ENCODE assay signal across 1 cellular context in genomic region chr6:32167761-32168262, GRCh38.
TF ChIP-seq lines count a peak whose summit lies in the region.

No MANE protein-coding gene starts in this region.

TF ChIP-seq in K562, 482 proteins besides CTCF, POLR2A, EP300 and RAD21 (continued from another document and continues in another):
- TF ChIP-seq STAT6 (CRISPR knock-in tag; IDR thresholded peaks at IDR 0.05), result no peak
- TF ChIP-seq TFAM (CRISPR knock-in tag; conservative IDR thresholded peaks at IDR 0.05), result no peak
- no peak for TF ChIP-seq ZNF780A (CRISPR knock-in tag; IDR thresholded peaks at IDR 0.05)
- TF ChIP-seq NRF1 (conservative IDR thresholded peaks at IDR 0.05 in 1 of 2, IDR thresholded peaks at IDR 0.05 in 1 of 2), result peak; percentile 34 to 35; a peak in 2 of 4 replicates
- no peak for TF ChIP-seq HNRNPK (IDR thresholded peaks at IDR 0.05; ENCODE audit: low read depth, low read length, poor library complexity, severe bottlenecking)
- TF ChIP-seq HNRNPH1 (optimal IDR thresholded peaks at IDR 0.05; ENCODE audit: low read depth, low read length), result no peak
- TF ChIP-seq, protein P1, sequence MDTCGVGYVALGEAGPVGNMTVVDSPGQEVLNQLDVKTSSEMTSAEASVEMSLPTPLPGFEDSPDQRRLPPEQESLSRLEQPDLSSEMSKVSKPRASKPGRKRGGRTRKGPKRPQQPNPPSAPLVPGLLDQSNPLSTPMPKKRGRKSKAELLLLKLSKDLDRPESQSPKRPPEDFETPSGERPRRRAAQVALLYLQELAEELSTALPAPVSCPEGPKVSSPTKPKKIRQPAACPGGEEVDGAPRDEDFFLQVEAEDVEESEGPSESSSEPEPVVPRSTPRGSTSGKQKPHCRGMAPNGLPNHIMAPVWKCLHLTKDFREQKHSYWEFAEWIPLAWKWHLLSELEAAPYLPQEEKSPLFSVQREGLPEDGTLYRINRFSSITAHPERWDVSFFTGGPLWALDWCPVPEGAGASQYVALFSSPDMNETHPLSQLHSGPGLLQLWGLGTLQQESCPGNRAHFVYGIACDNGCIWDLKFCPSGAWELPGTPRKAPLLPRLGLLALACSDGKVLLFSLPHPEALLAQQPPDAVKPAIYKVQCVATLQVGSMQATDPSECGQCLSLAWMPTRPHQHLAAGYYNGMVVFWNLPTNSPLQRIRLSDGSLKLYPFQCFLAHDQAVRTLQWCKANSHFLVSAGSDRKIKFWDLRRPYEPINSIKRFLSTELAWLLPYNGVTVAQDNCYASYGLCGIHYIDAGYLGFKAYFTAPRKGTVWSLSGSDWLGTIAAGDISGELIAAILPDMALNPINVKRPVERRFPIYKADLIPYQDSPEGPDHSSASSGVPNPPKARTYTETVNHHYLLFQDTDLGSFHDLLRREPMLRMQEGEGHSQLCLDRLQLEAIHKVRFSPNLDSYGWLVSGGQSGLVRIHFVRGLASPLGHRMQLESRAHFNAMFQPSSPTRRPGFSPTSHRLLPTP (IDR thresholded peaks at IDR 0.05; ENCODE audit: borderline replicate concordance, extremely low read depth, insufficient read length), result no peak
- peak; percentile 84 to 88 for TF ChIP-seq KDM1A (IDR thresholded peaks at IDR 0.05)
- peak in 1 of 2 experiments; percentile 68; a peak in 1 of 3 replicates for TF ChIP-seq CBX3 (IDR thresholded peaks at IDR 0.05; ENCODE audit: borderline replicate concordance in 1 of 2, low read length in 2 of 2)
- 0 out of 2 replicates have a peak, but pooled peaks have one; percentile 50 for TF ChIP-seq MEF2D (tag; conservative IDR thresholded peaks at IDR 0.05; ENCODE audit: low read depth)
- TF ChIP-seq DPF2 (IDR thresholded peaks at IDR 0.05), result peak; percentile 98
- no peak for TF ChIP-seq WHSC1 (IDR thresholded peaks at IDR 0.05; ENCODE audit: low read length)
- TF ChIP-seq ZNF444 (CRISPR knock-in tag; IDR thresholded peaks at IDR 0.05), result 0 out of 2 replicates have a peak, but pooled peaks have one; percentile 57
- peak; percentile 91 to 94; a peak in 3 of 4 replicates for TF ChIP-seq ARNT (IDR thresholded peaks at IDR 0.05)
- TF ChIP-seq FOXO4 (CRISPR knock-in tag; IDR thresholded peaks at IDR 0.05), result no peak
- TF ChIP-seq MYNN (IDR thresholded peaks at IDR 0.05), result peak; percentile 83
- no peak for TF ChIP-seq MYNN (CRISPR knock-in tag; IDR thresholded peaks at IDR 0.05)
- TF ChIP-seq, protein P2, sequence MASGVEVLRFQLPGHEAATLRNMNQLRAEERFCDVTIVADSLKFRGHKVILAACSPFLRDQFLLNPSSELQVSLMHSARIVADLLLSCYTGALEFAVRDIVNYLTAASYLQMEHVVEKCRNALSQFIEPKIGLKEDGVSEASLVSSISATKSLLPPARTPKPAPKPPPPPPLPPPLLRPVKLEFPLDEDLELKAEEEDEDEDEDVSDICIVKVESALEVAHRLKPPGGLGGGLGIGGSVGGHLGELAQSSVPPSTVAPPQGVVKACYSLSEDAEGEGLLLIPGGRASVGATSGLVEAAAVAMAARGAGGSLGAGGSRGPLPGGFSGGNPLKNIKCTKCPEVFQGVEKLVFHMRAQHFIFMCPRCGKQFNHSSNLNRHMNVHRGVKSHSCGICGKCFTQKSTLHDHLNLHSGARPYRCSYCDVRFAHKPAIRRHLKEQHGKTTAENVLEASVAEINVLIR (CRISPR knock-in tag; IDR thresholded peaks at IDR 0.05), result peak; percentile 61
- TF ChIP-seq ZNF280B (CRISPR knock-in tag; IDR thresholded peaks at IDR 0.05), result no peak
- peak; percentile 93; the same call in 1 of the 2 replicates for TF ChIP-seq NBN (IDR thresholded peaks at IDR 0.05; ENCODE audit: low read depth)
- TF ChIP-seq SPI1 (IDR thresholded peaks at IDR 0.05; ENCODE audit: borderline replicate concordance, low read depth, low read length), result no peak
- no peak for TF ChIP-seq SAFB (IDR thresholded peaks at IDR 0.05; ENCODE audit: borderline replicate concordance, low read depth, low read length)
- no peak for TF ChIP-seq BCL6 (CRISPR knock-in tag; IDR thresholded peaks at IDR 0.05)
- TF ChIP-seq ZNF511 (CRISPR knock-in tag; IDR thresholded peaks at IDR 0.05), result no peak
- TF ChIP-seq, protein P3, sequence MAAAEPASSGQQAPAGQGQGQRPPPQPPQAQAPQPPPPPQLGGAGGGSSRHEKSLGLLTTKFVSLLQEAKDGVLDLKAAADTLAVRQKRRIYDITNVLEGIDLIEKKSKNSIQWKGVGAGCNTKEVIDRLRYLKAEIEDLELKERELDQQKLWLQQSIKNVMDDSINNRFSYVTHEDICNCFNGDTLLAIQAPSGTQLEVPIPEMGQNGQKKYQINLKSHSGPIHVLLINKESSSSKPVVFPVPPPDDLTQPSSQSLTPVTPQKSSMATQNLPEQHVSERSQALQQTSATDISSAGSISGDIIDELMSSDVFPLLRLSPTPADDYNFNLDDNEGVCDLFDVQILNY (CRISPR knock-in tag; IDR thresholded peaks at IDR 0.05), result no peak
- TF ChIP-seq CREBBP (IDR thresholded peaks at IDR 0.05; ENCODE audit: low read depth, low read length), result no peak
- TF ChIP-seq HES1 (IDR thresholded peaks at IDR 0.05; ENCODE audit: low read depth), result peak; percentile 79
- no peak for TF ChIP-seq FOXJ3 (CRISPR knock-in tag; IDR thresholded peaks at IDR 0.05)
- TF ChIP-seq CUX1 (CRISPR knock-in tag; IDR thresholded peaks at IDR 0.05), result peak; percentile 86; the same call in 1 of the 2 replicates
- TF ChIP-seq, protein P4, sequence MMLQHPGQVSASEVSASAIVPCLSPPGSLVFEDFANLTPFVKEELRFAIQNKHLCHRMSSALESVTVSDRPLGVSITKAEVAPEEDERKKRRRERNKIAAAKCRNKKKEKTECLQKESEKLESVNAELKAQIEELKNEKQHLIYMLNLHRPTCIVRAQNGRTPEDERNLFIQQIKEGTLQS (IDR thresholded peaks at IDR 0.05), result no peak
- TF ChIP-seq, protein P4 (CRISPR knock-in tag; conservative IDR thresholded peaks at IDR 0.05), result no peak
- no peak for TF ChIP-seq KAT8 (IDR thresholded peaks at IDR 0.05; ENCODE audit: low read depth)
- TF ChIP-seq POLR3G (IDR thresholded peaks at IDR 0.05; ENCODE audit: extremely low read depth, insufficient read length, insufficient replicate concordance), result no peak
- TF ChIP-seq, protein P5, sequence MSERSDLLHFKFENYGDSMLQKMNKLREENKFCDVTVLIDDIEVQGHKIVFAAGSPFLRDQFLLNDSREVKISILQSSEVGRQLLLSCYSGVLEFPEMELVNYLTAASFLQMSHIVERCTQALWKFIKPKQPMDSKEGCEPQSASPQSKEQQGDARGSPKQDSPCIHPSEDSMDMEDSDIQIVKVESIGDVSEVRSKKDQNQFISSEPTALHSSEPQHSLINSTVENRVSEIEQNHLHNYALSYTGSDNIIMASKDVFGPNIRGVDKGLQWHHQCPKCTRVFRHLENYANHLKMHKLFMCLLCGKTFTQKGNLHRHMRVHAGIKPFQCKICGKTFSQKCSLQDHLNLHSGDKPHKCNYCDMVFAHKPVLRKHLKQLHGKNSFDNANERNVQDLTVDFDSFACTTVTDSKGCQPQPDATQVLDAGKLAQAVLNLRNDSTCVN (CRISPR knock-in tag; IDR thresholded peaks at IDR 0.05), result no peak
- peak in 1 of 2 experiments; percentile 90; a peak in 2 of 4 replicates for TF ChIP-seq TBL1XR1 (IDR thresholded peaks at IDR 0.05; ENCODE audit: low read length in 2 of 2)
- TF ChIP-seq ZNF3 (CRISPR knock-in tag; IDR thresholded peaks at IDR 0.05), result no peak
- TF ChIP-seq ETV6 (IDR thresholded peaks at IDR 0.05; ENCODE audit: borderline replicate concordance in 1 of 2, low read depth in 2 of 2, low read length in 1 of 2), result 0 out of 4 replicates have a peak, but pooled peaks of 1 of the 2 experiments have one; percentile 40
- TF ChIP-seq ETV6 (CRISPR knock-in tag; IDR thresholded peaks at IDR 0.05; ENCODE audit: borderline replicate concordance), result no peak
- TF ChIP-seq ZNF766 (CRISPR knock-in tag; conservative IDR thresholded peaks at IDR 0.05), result peak; percentile 95
- TF ChIP-seq, protein P6, sequence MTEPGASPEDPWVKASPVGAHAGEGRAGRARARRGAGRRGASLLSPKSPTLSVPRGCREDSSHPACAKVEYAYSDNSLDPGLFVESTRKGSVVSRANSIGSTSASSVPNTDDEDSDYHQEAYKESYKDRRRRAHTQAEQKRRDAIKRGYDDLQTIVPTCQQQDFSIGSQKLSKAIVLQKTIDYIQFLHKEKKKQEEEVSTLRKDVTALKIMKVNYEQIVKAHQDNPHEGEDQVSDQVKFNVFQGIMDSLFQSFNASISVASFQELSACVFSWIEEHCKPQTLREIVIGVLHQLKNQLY (CRISPR knock-in tag; conservative IDR thresholded peaks at IDR 0.05), result no peak
